ENCODE assay signal across 21 cellular contexts in genomic region chr15:98743177-98743576, GRCh38.
DNase-seq lines count a peak whose midpoint lies in the region; ATAC-seq and TF ChIP-seq lines count a peak whose summit lies in the region.
"Had no signal": no experiment of that assay in that cellular context is flagged by ENCODE, and none has a peak within 500 bp of the region (broad histone marks: within the 10 kb centered on the region; RNA-seq: fewer than 3 reads in every experiment).

No MANE protein-coding gene starts in this region.

- no peak overlapping the region for H3K4me3 ChIP-seq in esophagus (ENCODE audit: low read depth in 1 of 2, low read length in 2 of 2)
- no peak overlapping the region for H3K4me3 ChIP-seq in mucosa of descending colon
- H3K4me3 ChIP-seq: SK-N-MC had no signal

- CTCF ChIA-PET in activated naive CD4-positive, alpha-beta T cell treated with anti-CD3 and anti-CD28 coated beads, Interleukin-2, amount 10 ng/mL, durations not matched to agents 7 days and 5 days (lab: Charles Lee), result interaction anchor here (1.5 kb wide), 1 partner anchor 36 kb away, joined by 3 read pairs; no protein-coding TSS in a partner anchor

- H3K4me3 Mint-ChIP-seq in activated naive CD4-positive, alpha-beta T cell treated with anti-CD3 and anti-CD28 coated beads, Interleukin-2, amount 50 U/mL, for 24 hours, result peak overlapping the region; percentile 31
- no peak overlapping the region for H3K4me3 Mint-ChIP-seq in activated naive CD4-positive, alpha-beta T cell treated with anti-CD3 and anti-CD28 coated beads, Interleukin-2, amount 10 ng/mL, durations not matched to agents 7 days and 5 days
- H3K4me3 Mint-ChIP-seq: CD8-positive, alpha-beta T cell had no signal

- H3K9me3 ChIP-seq in esophagus (ENCODE audit: control insufficient read depth in 2 of 2, insufficient read depth in 1 of 2, low read depth in 1 of 2, low read length in 1 of 2) (no peaks in the 10 kb centered on the region), mucosa of descending colon (no peaks in the 10 kb centered on the region)

- intact Hi-C loops in mucosa of descending colon (cut with DNase I, micrococcal nuclease), result no loop called here

- DNase-seq in activated naive CD4-positive, alpha-beta T cell treated with anti-CD3 and anti-CD28 coated beads, Interleukin-2, amount 10 ng/mL, durations not matched to agents 7 days and 5 days, result no peak
- peak; percentile 88 for DNase-seq in SW480 (ENCODE audit: low spot score)
- DNase-seq in mucosa of descending colon, result no peak
- DNase-seq in NOMO-1 treated with dmso at 0.1 percent for 144 hours (lab: John Stamatoyannopoulos, UW; ENCODE audit: unreplicated experiment), result no peak
- DNase-seq in GM13976 (ENCODE audit: low spot score), result no peak
- no peak for DNase-seq in NCI-H748 (lab: John Stamatoyannopoulos, UW; ENCODE audit: unreplicated experiment)
- DNase-seq: 8988T; C1 segment of cervical spinal cord; CD8-positive, alpha-beta T cell; IMR-90; NCI-H1105 treated with DMSO at 0.1 percent for 48 hours; NCI-H1694; NCI-H2081 treated with DMSO at 0.1 percent for 48 hours; NCI-H774; NK-92 treated with Interleukin-12 subunit alpha and Interleukin-12 subunit beta, amount 100 ng/mL, for 24 hours; SHP77 had no signal

- TF ChIP-seq CTCF in mucosa of descending colon (IDR thresholded peaks at IDR 0.05), result no peak
- TF ChIP-seq CTCF in GM13976 (IDR thresholded peaks at IDR 0.05; ENCODE audit: borderline replicate concordance, control extremely low read depth, extremely low read depth, insufficient read depth, missing control alignments), result no peak

- no peak overlapping the region for H3K27ac Mint-ChIP-seq in activated naive CD4-positive, alpha-beta T cell treated with anti-CD3 and anti-CD28 coated beads, Interleukin-2, amount 50 U/mL, for 24 hours
- no peak overlapping the region for H3K27ac Mint-ChIP-seq in activated naive CD4-positive, alpha-beta T cell treated with anti-CD3 and anti-CD28 coated beads, Interleukin-2, amount 10 ng/mL, durations not matched to agents 7 days and 5 days

- peak overlapping the region; percentile 21 to 30 for H3K27ac ChIP-seq in esophagus (ENCODE audit: low read depth in 2 of 2, low read length in 1 of 2)
- H3K27ac ChIP-seq: KMS-11, SK-N-MC had no signal

- in situ Hi-C loops in GM13976 (cut with MboI; ENCODE audit: low sequenced_read_pairs, unreplicated experiment), result no loop called here

- H3K36me3 Mint-ChIP-seq in activated naive CD4-positive, alpha-beta T cell treated with anti-CD3 and anti-CD28 coated beads, Interleukin-2, amount 50 U/mL, for 24 hours, result peaks cover 1% of the 10 kb centered on the region
- peaks cover 2% of the 10 kb centered on the region for H3K36me3 Mint-ChIP-seq in activated naive CD4-positive, alpha-beta T cell treated with anti-CD3 and anti-CD28 coated beads, Interleukin-2, amount 10 ng/mL, durations not matched to agents 7 days and 5 days
- H3K36me3 Mint-ChIP-seq: CD8-positive, alpha-beta T cell had no signal

- no peaks in the 10 kb centered on the region for H3K27me3 Mint-ChIP-seq in activated naive CD4-positive, alpha-beta T cell treated with anti-CD3 and anti-CD28 coated beads, Interleukin-2, amount 50 U/mL, for 24 hours
- peaks cover 4% of the 10 kb centered on the region for H3K27me3 Mint-ChIP-seq in activated naive CD4-positive, alpha-beta T cell treated with anti-CD3 and anti-CD28 coated beads, Interleukin-2, amount 10 ng/mL, durations not matched to agents 7 days and 5 days

- peak; percentile 27 for ATAC-seq in mucosa of descending colon
- ATAC-seq: CD8-positive, alpha-beta T cell; HCT116 had no signal

- H3K4me1 Mint-ChIP-seq in activated naive CD4-positive, alpha-beta T cell treated with anti-CD3 and anti-CD28 coated beads, Interleukin-2, amount 50 U/mL, for 24 hours, result peaks cover 94% of the 10 kb centered on the region
- peaks cover 52% of the 10 kb centered on the region for H3K4me1 Mint-ChIP-seq in activated naive CD4-positive, alpha-beta T cell treated with anti-CD3 and anti-CD28 coated beads, Interleukin-2, amount 10 ng/mL, durations not matched to agents 7 days and 5 days

- H3K9me3 Mint-ChIP-seq in activated naive CD4-positive, alpha-beta T cell treated with anti-CD3 and anti-CD28 coated beads, Interleukin-2, amount 50 U/mL, for 24 hours, result no peaks in the 10 kb centered on the region
- peaks cover 2% of the 10 kb centered on the region for H3K9me3 Mint-ChIP-seq in activated naive CD4-positive, alpha-beta T cell treated with anti-CD3 and anti-CD28 coated beads, Interleukin-2, amount 10 ng/mL, durations not matched to agents 7 days and 5 days
- H3K9me3 Mint-ChIP-seq: CD8-positive, alpha-beta T cell had no signal

- H3K36me3 ChIP-seq in esophagus (ENCODE audit: control insufficient read depth in 2 of 2, insufficient read depth in 2 of 2, low read length in 1 of 2), result no peaks in the 10 kb centered on the region
- H3K36me3 ChIP-seq in mucosa of descending colon (ENCODE audit: low read depth), result no peaks in the 10 kb centered on the region

- no peaks in the 10 kb centered on the region for H3K27me3 ChIP-seq in esophagus (ENCODE audit: control insufficient read depth in 1 of 2, insufficient read depth in 2 of 2, low read length in 2 of 2)

- WGBS in esophagus, 2 donors, result 71 to 74% methylated on average over 6 of the region's 6 CpGs

- H3K4me1 ChIP-seq in esophagus (ENCODE audit: control insufficient read depth in 2 of 2, insufficient read depth in 2 of 2, low read length in 1 of 2), result peaks cover 4 to 8% of the 10 kb centered on the region in 2 donors
- peaks cover 17% of the 10 kb centered on the region for H3K4me1 ChIP-seq in mucosa of descending colon (ENCODE audit: low read depth)
